7 cellular contexts compared by ENCODE assay signal in genomic region chr20:3405696-3406358, GRCh38. TPM values are rescaled to one million over a fixed set of nuclear protein-coding genes. Genes with fewer than 3 reads are reported as not detected.
DNase-seq lines count a peak whose midpoint lies in the region; ATAC-seq and TF ChIP-seq lines count a peak whose summit lies in the region.

No MANE protein-coding gene starts in this region.

- H3K27me3 Mint-ChIP-seq in stimulated activated naive CD8-positive, alpha-beta T cell treated with anti-CD3 and anti-CD28 coated beads, Interleukin-15, amount 100 ng/mL, for 72 hours: peaks cover 11% of the 10 kb centered on the region

- no peak overlapping the region for H3K27ac Mint-ChIP-seq in stimulated activated naive CD8-positive, alpha-beta T cell treated with anti-CD3 and anti-CD28 coated beads, Interleukin-15, amount 100 ng/mL, for 72 hours

- no peak for TF ChIP-seq CTCF in astrocyte of the spinal cord (IDR thresholded peaks at IDR 0.05; ENCODE audit: low read depth, low read length)
- TF ChIP-seq CTCF in GM13976 (IDR thresholded peaks at IDR 0.05; ENCODE audit: borderline replicate concordance, control extremely low read depth, extremely low read depth, insufficient read depth, missing control alignments): no peak

- H3K4me3 ChIP-seq in HUES64 (ENCODE audit: low read length) (peak overlapping the region; percentile 59), astrocyte of the spinal cord (ENCODE audit: low read depth, low read length) (peak overlapping the region; percentile 92)

- no peaks in the 10 kb centered on the region for H3K9me3 Mint-ChIP-seq in stimulated activated naive CD8-positive, alpha-beta T cell treated with anti-CD3 and anti-CD28 coated beads, Interleukin-15, amount 100 ng/mL, for 72 hours

- H3K27ac ChIP-seq in HUES64 (ENCODE audit: low read depth, low read length): no peak overlapping the region

- in situ Hi-C loops in astrocyte of the spinal cord (cut with HindIII; ENCODE audit: low sequenced_read_pairs): no loop called here
- in situ Hi-C loops in GM13976 (cut with MboI; ENCODE audit: low sequenced_read_pairs, unreplicated experiment): no loop called here

- H3K9me3 ChIP-seq in HUES64 (ENCODE audit: insufficient read depth, low read depth, low read length): no peaks in the 10 kb centered on the region

- H3K9ac ChIP-seq in HUES64 (ENCODE audit: low read depth, low read length): no peak overlapping the region

- no peak for ATAC-seq in stimulated activated naive CD8-positive, alpha-beta T cell treated with anti-CD3 and anti-CD28 coated beads, Interleukin-15, amount 100 ng/mL, for 72 hours
- ATAC-seq in GM21381 (IDR thresholded peaks at IDR 0.05; ENCODE audit: unreplicated experiment): no peak

- peak overlapping the region; percentile 76 to 99 for H3K4me3 Mint-ChIP-seq in stimulated activated naive CD8-positive, alpha-beta T cell treated with anti-CD3 and anti-CD28 coated beads, Interleukin-15, amount 100 ng/mL, for 72 hours

- WGBS in HUES64: 87% methylated on average over 3 of the region's 3 CpGs

- peaks cover 4% of the 10 kb centered on the region for H3K4me1 ChIP-seq in HUES64 (ENCODE audit: insufficient read depth, low read length)

- peaks cover 16% of the 10 kb centered on the region for H3K27me3 ChIP-seq in HUES64 (ENCODE audit: insufficient read depth, low read length)

- no peaks in the 10 kb centered on the region for H3K36me3 ChIP-seq in HUES64 (ENCODE audit: insufficient read depth, low read length)

- H3K4me1 Mint-ChIP-seq in stimulated activated naive CD8-positive, alpha-beta T cell treated with anti-CD3 and anti-CD28 coated beads, Interleukin-15, amount 100 ng/mL, for 72 hours: peaks cover 32% of the 10 kb centered on the region

- DNase-seq in astrocyte of the spinal cord (ENCODE audit: low read depth, low spot score) (no peak), iris pigment epithelial cell (ENCODE audit: low read depth) (peak; percentile 10), GM13976 (ENCODE audit: low spot score) (no peak), amygdala (lab: John Stamatoyannopoulos, UW) (no peak)
- DNase-seq in stimulated activated naive CD8-positive, alpha-beta T cell treated with anti-CD3 and anti-CD28 coated beads, Interleukin-15, amount 100 ng/mL, for 72 hours: no peak

RNA-seq across cellular contexts. Expression of gene DNAAF9, which starts 1.6 kb away (rescaled TPM):
- 2.8 TPM for polyA plus RNA-seq in HUES64 (2013, experiment 1 of 2)
- 4.1 TPM for polyA plus RNA-seq in HUES64 (2013, experiment 2 of 2)
